ENCODE assay signal across 1 cellular context in genomic region chr6:117449549-117450439, GRCh38.
TF ChIP-seq lines count a peak whose summit lies in the region.

No MANE protein-coding gene starts in this region.

TF ChIP-seq in IMR-90, 13 proteins besides CTCF, POLR2A, EP300 and RAD21:
- TF ChIP-seq CHD1 (IDR thresholded peaks at IDR 0.05; ENCODE audit: low read depth, low read length) (no peak), SMC3 (IDR thresholded peaks at IDR 0.05; ENCODE audit: low read depth, low read length) (peak; percentile 79)
